10 cellular contexts compared by ENCODE assay signal in genomic region chr10:75910032-75910431, GRCh38.
DNase-seq lines count a peak whose midpoint lies in the region; ATAC-seq, FAIRE-seq and TF ChIP-seq lines count a peak whose summit lies in the region.
"Had no signal": no experiment of that assay in that cellular context is flagged by ENCODE, and none has a peak within 500 bp of the region (broad histone marks: within the 10 kb centered on the region; RNA-seq: fewer than 3 reads in every experiment).

No MANE protein-coding gene starts in this region.

- H3K9me3 Mint-ChIP-seq in HFFc6, result no peaks in the 10 kb centered on the region
- no peaks in the 10 kb centered on the region for H3K9me3 Mint-ChIP-seq in activated CD4-positive, alpha-beta T cell treated with anti-CD3 and anti-CD28 coated beads for 36 hours (ENCODE audit: low read depth)

- peak; percentile 10 for DNase-seq in HFFc6
- peak; percentile 6 for DNase-seq in brain microvascular endothelial cell
- DNase-seq in right lobe of liver, result no peak
- no peak for DNase-seq in activated CD4-positive, alpha-beta T cell treated with anti-CD3 and anti-CD28 coated beads for 36 hours
- DNase-seq in activated CD4-positive, alpha-beta T cell treated with anti-CD3 and anti-CD28 coated beads, Interleukin-2, amount 50 U/mL, for 48 hours, result no peak
- DNase-seq: DMS153, NCI-H774 had no signal

- H3K4me3 ChIP-seq in brain microvascular endothelial cell (ENCODE audit: low read depth, low read length), result no peak overlapping the region
- no peak overlapping the region for H3K4me3 ChIP-seq in right lobe of liver

- no peaks in the 10 kb centered on the region for H3K4me1 Mint-ChIP-seq in HFFc6 (ENCODE audit: low read depth)
- H3K4me1 Mint-ChIP-seq in activated CD4-positive, alpha-beta T cell treated with anti-CD3 and anti-CD28 coated beads for 36 hours, result no peaks in the 10 kb centered on the region

- H3K4me3 Mint-ChIP-seq in HFFc6, result no peak overlapping the region
- H3K4me3 Mint-ChIP-seq in activated CD4-positive, alpha-beta T cell treated with anti-CD3 and anti-CD28 coated beads for 36 hours, result no peak overlapping the region

- H3K36me3 ChIP-seq in brain microvascular endothelial cell (replicated peaks), result no peaks in the 10 kb centered on the region
- no peaks in the 10 kb centered on the region for H3K36me3 ChIP-seq in right lobe of liver

- in situ Hi-C loops in brain microvascular endothelial cell (cut with HindIII; ENCODE audit: low pct_ligation_motif_present, low sequenced_read_pairs), result no loop called here

- no peak overlapping the region for H3K27ac Mint-ChIP-seq in HFFc6
- no peak overlapping the region for H3K27ac Mint-ChIP-seq in activated CD4-positive, alpha-beta T cell treated with anti-CD3 and anti-CD28 coated beads for 36 hours

- POLR2A ChIA-PET in activated CD4-positive, alpha-beta T cell treated with anti-CD3 and anti-CD28 coated beads for 36 hours (lab: Charles Lee), result no interaction called here

- CTCF ChIA-PET in activated CD4-positive, alpha-beta T cell treated with anti-CD3 and anti-CD28 coated beads for 36 hours (lab: Charles Lee), result no interaction called here

- H3K27ac ChIP-seq in brain microvascular endothelial cell, result no peak overlapping the region
- H3K27ac ChIP-seq in right lobe of liver, result no peak overlapping the region

- FAIRE-seq in A204.1 (lab: Jason Lieb, UNC), result peak; percentile 23

- H3K36me3 Mint-ChIP-seq in HFFc6 (ENCODE audit: low read depth), result no peaks in the 10 kb centered on the region
- H3K36me3 Mint-ChIP-seq in activated CD4-positive, alpha-beta T cell treated with anti-CD3 and anti-CD28 coated beads for 36 hours (ENCODE audit: low read depth), result no peaks in the 10 kb centered on the region

- TF ChIP-seq POLR2A in right lobe of liver (IDR thresholded peaks at IDR 0.05), result no peak

- H3K4me1 ChIP-seq in right lobe of liver, result no peaks in the 10 kb centered on the region

- intact Hi-C loops in right lobe of liver (cut with DNase I), result loop anchor here in 1 of 2 donors (10.0 kb wide), 1 partner anchor 515 kb away; no protein-coding TSS in a partner anchor
- intact Hi-C loops in activated CD4-positive, alpha-beta T cell treated with anti-CD3 and anti-CD28 coated beads for 36 hours (cut with DNase I, micrococcal nuclease), result loop anchor here in 1 of 2 experiments (10.0 kb wide), 1 partner anchor 515 kb away; no protein-coding TSS in a partner anchor

- WGBS in right lobe of liver (ENCODE audit: insufficient coverage, low coverage, low lambda C conversion rate, missing lambda C conversion rate), result 30% methylated on average over 2 of the region's 2 CpGs

- TF ChIP-seq CTCF in HFFc6 (IDR thresholded peaks at IDR 0.05) (peak; percentile 76), brain microvascular endothelial cell (IDR thresholded peaks at IDR 0.05; ENCODE audit: low read depth, low read length, missing control alignments) (peak; percentile 51), right lobe of liver (IDR thresholded peaks at IDR 0.05) (peak; percentile 61 to 75 (median 70))

- ATAC-seq in right lobe of liver, result peak in 3 of 4 donors; percentile 57 to 63 (median 59)
- ATAC-seq in HG03457 (IDR thresholded peaks at IDR 0.05; ENCODE audit: unreplicated experiment), result no peak
- ATAC-seq in GM18498 (IDR thresholded peaks at IDR 0.05; ENCODE audit: unreplicated experiment), result no peak
- ATAC-seq in activated CD4-positive, alpha-beta T cell treated with anti-CD3 and anti-CD28 coated beads for 36 hours, result no peak

- H3K27me3 ChIP-seq in brain microvascular endothelial cell (replicated peaks) (no peaks in the 10 kb centered on the region), right lobe of liver (no peaks in the 10 kb centered on the region)

- H3K9me3 ChIP-seq in right lobe of liver, result no peaks in the 10 kb centered on the region

- H3K27me3 Mint-ChIP-seq in HFFc6 (ENCODE audit: insufficient read depth), result peaks cover 26% of the 10 kb centered on the region
- peaks cover 8% of the 10 kb centered on the region for H3K27me3 Mint-ChIP-seq in activated CD4-positive, alpha-beta T cell treated with anti-CD3 and anti-CD28 coated beads for 36 hours

Comparison
In these comparisons a context has a peak if more than half of its experiments do, and no peak if none do; other contexts are left out.
1. DNase-seq: peak in HFFc6 (single experiment) and brain microvascular endothelial cell (single experiment); none in right lobe of liver (0 of 3), activated CD4-positive, alpha-beta T cell treated with anti-CD3 and anti-CD28 coated beads for 36 hours (single experiment) and activated CD4-positive, alpha-beta T cell treated with anti-CD3 and anti-CD28 coated beads, Interleukin-2, amount 50 U/mL, for 48 hours (0 of 2).
2. ATAC-seq: peak in right lobe of liver (3 of 4); none in HG03457 (single experiment), GM18498 (single experiment) and activated CD4-positive, alpha-beta T cell treated with anti-CD3 and anti-CD28 coated beads for 36 hours (single experiment).
3. Peak in every context shown above with its lines, with median percentiles within 50 percentile points of each other: CTCF ChIP-seq.